8 cellular contexts compared by ENCODE assay signal in genomic region chr4:140092094-140092820, GRCh38.
DNase-seq lines count a peak whose midpoint lies in the region; ATAC-seq, FAIRE-seq and TF ChIP-seq lines count a peak whose summit lies in the region.

No MANE protein-coding gene starts in this region.

- peaks cover 89% of the 10 kb centered on the region for H3K79me2 ChIP-seq in PC-9 (ENCODE audit: low read depth)

- H3K27ac ChIP-seq in A549 (peak overlapping the region; percentile 97 to 99), PC-9 (peak overlapping the region; percentile 86), muscle layer of duodenum (ENCODE audit: low read length) (peak overlapping the region; percentile 43)

- H3K4me3 ChIP-seq in A549, result peak overlapping the region; percentile 18; the same call in 2 of the 3 replicates
- peak overlapping the region; percentile 49 for H3K4me3 ChIP-seq in PC-9
- peak overlapping the region; percentile 25 for H3K4me3 ChIP-seq in epithelial cell of esophagus (ENCODE audit: low read length)
- peak overlapping the region; percentile 61 to 69 for H3K4me3 ChIP-seq in muscle layer of duodenum (ENCODE audit: low read depth in 1 of 2, low read length in 2 of 2)

- TF ChIP-seq RAD21 in A549 (conservative IDR thresholded peaks at IDR 0.05 in 1 of 2, IDR thresholded peaks at IDR 0.05 in 1 of 2), result peak in 1 of 2 experiments; percentile 25; a peak in 1 of 5 replicates

- no peak for FAIRE-seq in A549 (lab: Jason Lieb, UNC)

- no peaks in the 10 kb centered on the region for H4K20me1 ChIP-seq in PC-9 (ENCODE audit: insufficient read depth)

- BruUV-seq in PC-9 (replicated peaks; lab: Mats Ljungman, UMichigan), result no TSS peak

- no peaks in the 10 kb centered on the region for H3K9me3 ChIP-seq in A549
- H3K9me3 ChIP-seq in PC-9 (ENCODE audit: insufficient read depth, low read depth), result no peaks in the 10 kb centered on the region
- H3K9me3 ChIP-seq in muscle layer of duodenum (ENCODE audit: control insufficient read depth in 1 of 2, low read length in 2 of 2), result no peaks in the 10 kb centered on the region

- POLR2A ChIA-PET in A549 (lab: Yijun Ruan, JAX) (no interaction called here), PC-9 (lab: Charles Lee; ENCODE audit: unreplicated experiment) (interaction anchor here (0.5 kb wide), 1 partner anchor 59 kb away, joined by 5 read pairs; no protein-coding TSS in a partner anchor)

- ATAC-seq in A549 (0 out of 6 replicates have a peak, but pooled peaks of 1 of the 2 experiments have one; percentile 2), GM18498 (IDR thresholded peaks at IDR 0.05; ENCODE audit: unreplicated experiment) (no peak), GM21423 (IDR thresholded peaks at IDR 0.05; ENCODE audit: unreplicated experiment) (no peak)

- CTCF ChIA-PET in A549 (lab: Yijun Ruan, JAX) (no interaction called here), PC-9 (lab: Charles Lee) (no interaction called here)

- peak overlapping the region; percentile 88 for H3K4me2 ChIP-seq in A549
- peak overlapping the region; percentile 87 for H3K4me2 ChIP-seq in PC-9

- no peak for TF ChIP-seq EP300 in A549 (IDR thresholded peaks at IDR 0.05)

- WGBS in A549 (ENCODE audit: missing lambda C conversion rate), result 20% methylated on average over 19 of the region's 23 CpGs

- peaks cover 98% of the 10 kb centered on the region for H3K4me1 ChIP-seq in A549
- peaks cover 88% of the 10 kb centered on the region for H3K4me1 ChIP-seq in PC-9 (replicated peaks; ENCODE audit: insufficient read depth)
- peaks cover 15 to 35% of the 10 kb centered on the region in 2 donors for H3K4me1 ChIP-seq in muscle layer of duodenum (ENCODE audit: control insufficient read depth in 1 of 2, insufficient read depth in 2 of 2, low read length in 2 of 2)

- H3K36me3 ChIP-seq in PC-9 (ENCODE audit: low read depth), result no peaks in the 10 kb centered on the region
- H3K36me3 ChIP-seq in muscle layer of duodenum (ENCODE audit: control insufficient read depth in 1 of 2, insufficient read depth in 2 of 2, low read length in 2 of 2), result no peaks in the 10 kb centered on the region

- intact Hi-C loops in PC-9 (cut with micrococcal nuclease; ENCODE audit: unreplicated experiment), result loop anchor here (2.0 kb wide), 1 partner anchor 175 kb away; no protein-coding TSS in a partner anchor

- DNase-seq in A549 (ENCODE audit: low read depth in 1 of 2, low spot score in 1 of 2) (peak in 1 of 2 experiments; percentile 53), HT1080 (ENCODE audit: low read depth) (peak; percentile 51), PC-9 (peak; percentile 36 to 41), epithelial cell of esophagus (ENCODE audit: low read depth) (peak; percentile 26), T1000 (lab: John Stamatoyannopoulos, UW) (no peak)

- H3K27me3 ChIP-seq in PC-9 (ENCODE audit: insufficient read depth, low read depth) (no peaks in the 10 kb centered on the region), muscle layer of duodenum (ENCODE audit: low read depth, low read length) (no peaks in the 10 kb centered on the region)

- TF ChIP-seq CTCF in A549 (IDR thresholded peaks at IDR 0.05) (no peak), PC-9 (conservative IDR thresholded peaks at IDR 0.05) (no peak), epithelial cell of esophagus (IDR thresholded peaks at IDR 0.05; ENCODE audit: insufficient read depth, low read depth, low read length, missing control alignments) (no peak)

- TF ChIP-seq POLR2A in A549 (IDR thresholded peaks at IDR 0.05; ENCODE audit: low read length), result no peak

- no peak overlapping the region for H2AFZ ChIP-seq in PC-9

- H3K9me2 ChIP-seq in PC-9 (ENCODE audit: insufficient read depth), result no peaks in the 10 kb centered on the region

- H3F3A ChIP-seq in PC-9 (ENCODE audit: insufficient read depth, low read depth), result peaks cover 55% of the 10 kb centered on the region

TF ChIP-seq in A549, 52 proteins besides CTCF, POLR2A, EP300 and RAD21:
- TF ChIP-seq FOSB (CRISPR knock-in tag; IDR thresholded peaks at IDR 0.05) (0 out of 2 replicates have a peak, but pooled peaks have one; percentile 33), GATA3 (IDR thresholded peaks at IDR 0.05; ENCODE audit: borderline replicate concordance) (no peak), EHF (CRISPR knock-in tag; IDR thresholded peaks at IDR 0.05) (no peak), POLR2AphosphoS2 (conservative IDR thresholded peaks at IDR 0.05; ENCODE audit: low read length) (no peak)

Comparison
In these comparisons a context has a peak if more than half of its experiments do, and no peak if none do; other contexts are left out.
1. H3K27ac ChIP-seq: peak in every context shown above with its lines; median percentile 98 in A549; 86 in PC-9; 43 in muscle layer of duodenum.